Comparison of ENCODE assay signal across 10 cellular contexts in genomic region chr2:128536925-128537620, GRCh38.
DNase-seq lines count a peak whose midpoint lies in the region; TF ChIP-seq lines count a peak whose summit lies in the region.
"Had no signal": no experiment of that assay in that cellular context is flagged by ENCODE, and none has a peak within 500 bp of the region (broad histone marks: within the 10 kb centered on the region; RNA-seq: fewer than 3 reads in every experiment).

No MANE protein-coding gene starts in this region.

- peaks cover 6% of the 10 kb centered on the region for H3F3A ChIP-seq in smooth muscle cell (ENCODE audit: low read depth)

- peak overlapping the region; percentile 36 for H3K4me2 ChIP-seq in smooth muscle cell

- H3K27me3 ChIP-seq in NT2/D1 (ENCODE audit: insufficient read depth, insufficient read length): no peaks in the 10 kb centered on the region
- no peaks in the 10 kb centered on the region for H3K27me3 ChIP-seq in smooth muscle cell (ENCODE audit: low read depth)

- H3K9me3 ChIP-seq in NT2/D1 (ENCODE audit: insufficient read depth, low read length) (no peaks in the 10 kb centered on the region), smooth muscle cell (replicated peaks; ENCODE audit: low read depth) (no peaks in the 10 kb centered on the region)

- WGBS in smooth muscle cell (ENCODE audit: low lambda C conversion rate): 53% methylated on average over 14 of the region's 14 CpGs

- TF ChIP-seq CTCF in smooth muscle cell (IDR thresholded peaks at IDR 0.05; ENCODE audit: borderline replicate concordance, insufficient read depth, poor library complexity, severe bottlenecking): no peak

- no peak overlapping the region for H2AFZ ChIP-seq in smooth muscle cell (ENCODE audit: low read depth)

- H3K9ac ChIP-seq in NT2/D1 (ENCODE audit: insufficient read length, low read depth) (peak overlapping the region; percentile 52), smooth muscle cell (ENCODE audit: low read depth) (peak overlapping the region; percentile 35)

- DNase-seq in activated CD4-positive, alpha-beta T cell treated with anti-CD3 and anti-CD28 coated beads for 48 hours: peak; percentile 58
- no peak for DNase-seq in activated CD4-positive, alpha-beta T cell treated with anti-CD3 and anti-CD28 coated beads, Interleukin-2, amount 50 U/mL, for 4 hours
- peak; percentile 76 for DNase-seq in NT2/D1 (ENCODE audit: low read depth, low spot score)
- DNase-seq in fibroblast of gingiva (ENCODE audit: low read depth): peak; percentile 95
- DNase-seq in smooth muscle cell (lab: John Stamatoyannopoulos, UW; ENCODE audit: unreplicated experiment): no peak
- DNase-seq in C1 segment of cervical spinal cord (lab: John Stamatoyannopoulos, UW): no peak
- no peak for DNase-seq in NAMALWA (ENCODE audit: low spot score)
- DNase-seq in epidermal melanocyte (ENCODE audit: insufficient read length, low spot score): no peak
- DNase-seq: NCI-H1436 treated with DMSO at 0.1 percent for 48 hours had no signal

- no peaks in the 10 kb centered on the region for H3K79me2 ChIP-seq in smooth muscle cell (ENCODE audit: low read depth)

- peak overlapping the region; percentile 41 for H3K27ac ChIP-seq in smooth muscle cell (ENCODE audit: low read depth)
- H3K27ac ChIP-seq: C4-2B had no signal

- H3K4me3 ChIP-seq in NT2/D1 (ENCODE audit: insufficient read length, low read depth): no peak overlapping the region
- H3K4me3 ChIP-seq in smooth muscle cell: no peak overlapping the region

- H3K36me3 ChIP-seq in NT2/D1 (ENCODE audit: insufficient read depth, insufficient read length, low read length) (no peaks in the 10 kb centered on the region), smooth muscle cell (ENCODE audit: low read depth) (no peaks in the 10 kb centered on the region)

- peaks cover 2% of the 10 kb centered on the region for H3K4me1 ChIP-seq in NT2/D1 (ENCODE audit: insufficient read depth, insufficient read length)
- peaks cover 19% of the 10 kb centered on the region for H3K4me1 ChIP-seq in smooth muscle cell (ENCODE audit: low read depth)

- no peaks in the 10 kb centered on the region for H4K20me1 ChIP-seq in smooth muscle cell (ENCODE audit: low read depth)

Comparison
In these comparisons a context has a peak if more than half of its experiments do, and no peak if none do; other contexts are left out.
1. DNase-seq: peak in activated CD4-positive, alpha-beta T cell treated with anti-CD3 and anti-CD28 coated beads for 48 hours (single experiment), NT2/D1 (single experiment) and fibroblast of gingiva (single experiment); none in activated CD4-positive, alpha-beta T cell treated with anti-CD3 and anti-CD28 coated beads, Interleukin-2, amount 50 U/mL, for 4 hours (0 of 2), smooth muscle cell (single experiment), C1 segment of cervical spinal cord (0 of 14), NAMALWA (single experiment) and epidermal melanocyte (single experiment).